Comparison of ENCODE assay signal across 9 cellular contexts in the genomic region with DNA sequence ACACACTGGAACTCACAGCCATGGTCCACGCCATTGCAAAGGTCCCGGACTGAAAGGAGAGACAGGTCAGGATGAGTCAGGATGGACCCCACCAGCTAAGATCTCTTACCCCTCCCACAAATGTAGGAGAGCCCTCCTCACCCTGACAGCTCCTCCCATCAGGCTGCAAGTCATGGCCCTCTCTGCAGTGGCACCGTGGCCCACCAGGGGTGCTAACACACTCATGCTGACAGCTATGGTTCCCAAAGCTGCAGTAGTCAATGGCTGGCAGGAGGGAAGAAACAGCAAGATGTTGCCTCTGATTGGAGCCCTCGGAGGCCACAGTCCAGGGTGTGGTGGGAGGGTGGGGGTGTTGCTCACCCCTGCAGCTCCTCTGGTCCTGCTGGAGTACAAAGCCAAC. TPM values are rescaled to one million over a fixed set of nuclear protein-coding genes. Genes with fewer than 3 reads are reported as not detected.
DNase-seq lines count a peak whose midpoint lies in the region; ATAC-seq and TF ChIP-seq lines count a peak whose summit lies in the region.
"Had no signal": no experiment of that assay in that cellular context is flagged by ENCODE, and none has a peak within 500 bp of the region (broad histone marks: within the 10 kb centered on the region; RNA-seq: fewer than 3 reads in every experiment).

No MANE protein-coding gene starts in this region.

- no peak overlapping the region for H3K56ac ChIP-seq in H9 (ENCODE audit: insufficient read length, low read depth, low read length)

- peaks cover 19% of the 10 kb centered on the region for H3K27me3 Mint-ChIP-seq in H9 (ENCODE audit: low read depth)

- no peak overlapping the region for H4K5ac ChIP-seq in H9 (ENCODE audit: insufficient read length, low read depth, low read length)

- no peaks in the 10 kb centered on the region for H3K4me1 ChIP-seq in DND-41 (ENCODE audit: insufficient read depth, low read length)
- no peaks in the 10 kb centered on the region for H3K4me1 ChIP-seq in H9 (ENCODE audit: insufficient read depth, low read length)
- no peaks in the 10 kb centered on the region for H3K4me1 ChIP-seq in gastroesophageal sphincter

- H2BK12ac ChIP-seq in H9 (ENCODE audit: insufficient read length, low read depth, low read length): no peak overlapping the region

- no peak for TF ChIP-seq EP300 in gastroesophageal sphincter (IDR thresholded peaks at IDR 0.05)

- peaks cover 5% of the 10 kb centered on the region for H3K23me2 ChIP-seq in H9 (ENCODE audit: insufficient read length, low read depth, low read length, poor library complexity, severe bottlenecking)

- H3K27ac Mint-ChIP-seq in H9: no peak overlapping the region

- no peaks in the 10 kb centered on the region for H3K79me1 ChIP-seq in H9 (ENCODE audit: insufficient read depth, low read depth, low read length, poor library complexity, severe bottlenecking)

- H3K4me2 ChIP-seq in DND-41 (ENCODE audit: insufficient read depth, low read length) (no peak overlapping the region), H9 (ENCODE audit: insufficient read depth, insufficient read length, low read length) (no peak overlapping the region)

- no peaks in the 10 kb centered on the region for H4K20me1 ChIP-seq in DND-41 (ENCODE audit: insufficient read depth, low read length)
- H4K20me1 ChIP-seq in H9 (ENCODE audit: control insufficient read depth, insufficient read depth, insufficient read length): no peaks in the 10 kb centered on the region

- no peak overlapping the region for H3K4me3 Mint-ChIP-seq in H9

- no peaks in the 10 kb centered on the region for H3K36me3 Mint-ChIP-seq in H9 (ENCODE audit: insufficient read depth in 1 of 3, low read depth in 3 of 3)

- H3T11ph ChIP-seq in H9 (ENCODE audit: low read length): no peak overlapping the region

- no peak overlapping the region for H2AK5ac ChIP-seq in H9 (ENCODE audit: insufficient read length, low read length)

- no peak overlapping the region for H3K18ac ChIP-seq in H9 (ENCODE audit: insufficient read length, low read depth, low read length)

- no peak overlapping the region for H3K4me3 ChIP-seq in DND-41 (ENCODE audit: low read depth in 1 of 2, low read length in 2 of 2)
- no peak overlapping the region for H3K4me3 ChIP-seq in fibroblast of mammary gland (ENCODE audit: control insufficient read depth, low read depth, low read length)
- H3K4me3 ChIP-seq in gastroesophageal sphincter: no peak overlapping the region

- H3K79me2 ChIP-seq in DND-41 (ENCODE audit: insufficient read depth, low read length): no peaks in the 10 kb centered on the region
- no peaks in the 10 kb centered on the region for H3K79me2 ChIP-seq in H9 (ENCODE audit: insufficient read depth, low read length)

- DNase-seq in DND-41: peak; percentile 62
- peak; percentile 90 for DNase-seq in H9
- DNase-seq in SK-MEL-5 (ENCODE audit: low read depth, low spot score): peak; percentile 90
- DNase-seq in fibroblast of mammary gland (ENCODE audit: low read depth): peak; percentile 26
- no peak for DNase-seq in SHP77 treated with DMSO at 0.1 percent for 48 hours (lab: John Stamatoyannopoulos, UW)

- H3K4me1 Mint-ChIP-seq in H9: peaks cover 8 to 13% of the 10 kb centered on the region in 2 experiments; a peak in 3 of 4 replicates

- H3K4ac ChIP-seq in H9 (ENCODE audit: low read depth, low read length): no peak overlapping the region

- no peak overlapping the region for H2BK120ac ChIP-seq in H9 (ENCODE audit: low read depth, low read length, poor library complexity, severe bottlenecking)

- H3K36me3 ChIP-seq in DND-41 (ENCODE audit: insufficient read depth, low read length) (no peaks in the 10 kb centered on the region), gastroesophageal sphincter (no peaks in the 10 kb centered on the region)

- no peak overlapping the region for H3K23ac ChIP-seq in H9 (ENCODE audit: insufficient read length, low read depth, low read length)

- in situ Hi-C loops in SK-MEL-5 (cut with HindIII; ENCODE audit: low pct_unique_long_range_greater_than_20kb, low sequenced_read_pairs): loop anchor here (25.0 kb wide), 1 partner anchor 461 kb away; no protein-coding TSS in a partner anchor

- TF ChIP-seq POLR2A in gastroesophageal sphincter (IDR thresholded peaks at IDR 0.05): no peak

- ATAC-seq in DND-41 (ENCODE audit: insufficient read depth, low read depth) (peak; percentile 90), GM18873 (IDR thresholded peaks at IDR 0.05; ENCODE audit: low FRiP score, unreplicated experiment) (no peak), GM18909 (IDR thresholded peaks at IDR 0.05; ENCODE audit: poor library complexity, unreplicated experiment) (no peak), gastroesophageal sphincter (no peak)

- no peak overlapping the region for H3K14ac ChIP-seq in H9 (ENCODE audit: insufficient read depth, low read length)

- no peak overlapping the region for H4K91ac ChIP-seq in H9 (ENCODE audit: insufficient read length, low read depth, low read length)

- no peak overlapping the region for H2AFZ ChIP-seq in DND-41 (ENCODE audit: low read depth, low read length)
- no peak overlapping the region for H2AFZ ChIP-seq in H9 (ENCODE audit: low read length)

- H3K9ac ChIP-seq in DND-41 (ENCODE audit: low read depth, low read length): no peak overlapping the region
- no peak overlapping the region for H3K9ac ChIP-seq in H9 (ENCODE audit: extremely low read depth, insufficient read length, low read length)

- no peaks in the 10 kb centered on the region for H3K27me3 ChIP-seq in DND-41 (ENCODE audit: insufficient read depth, low read length, poor library complexity)
- no peaks in the 10 kb centered on the region for H3K27me3 ChIP-seq in H9 (ENCODE audit: insufficient read depth, low read length)
- H3K27me3 ChIP-seq in gastroesophageal sphincter: peaks cover 85% of the 10 kb centered on the region

- H2BK15ac ChIP-seq in H9 (ENCODE audit: low read depth, low read length): no peak overlapping the region

- H3K9me3 Mint-ChIP-seq in H9: peaks cover 3 to 6% of the 10 kb centered on the region in 2 experiments; a peak in 4 of 5 replicates

- H4K8ac ChIP-seq in H9 (replicated peaks; ENCODE audit: insufficient read length, low read depth, low read length): no peak overlapping the region

- TF ChIP-seq CTCF in DND-41 (IDR thresholded peaks at IDR 0.05; ENCODE audit: borderline replicate concordance, extremely low read depth, low read length, poor library complexity, severe bottlenecking) (peak; percentile 71), H9 (conservative IDR thresholded peaks at IDR 0.05) (peak; percentile 64), fibroblast of mammary gland (conservative IDR thresholded peaks at IDR 0.05; ENCODE audit: control insufficient read depth, insufficient read depth, low read depth, low read length) (peak; percentile 36), gastroesophageal sphincter (IDR thresholded peaks at IDR 0.05) (no peak)

- H2BK5ac ChIP-seq in H9 (ENCODE audit: insufficient read length, low read length): no peak overlapping the region

- H3K27ac ChIP-seq in DND-41 (ENCODE audit: low read length) (no peak overlapping the region), H9 (ENCODE audit: insufficient read length, low read depth, low read length) (no peak overlapping the region), gastroesophageal sphincter (no peak overlapping the region)

- no peak overlapping the region for H2BK20ac ChIP-seq in H9 (ENCODE audit: low read depth, low read length, poor library complexity, severe bottlenecking)

- H3K9me3 ChIP-seq in DND-41 (ENCODE audit: insufficient read depth, low read length, severe bottlenecking) (no peaks in the 10 kb centered on the region), H9 (ENCODE audit: control insufficient read depth, low read depth, low read length) (no peaks in the 10 kb centered on the region), gastroesophageal sphincter (no peaks in the 10 kb centered on the region)

- no CpG with 5 or more reads among the region's 4 CpGs for WGBS in H9 (ENCODE audit: extremely low coverage, insufficient read length, low lambda C conversion rate)
- WGBS in gastroesophageal sphincter (ENCODE audit: low coverage in 1 of 2), 2 donors: 0 to 14% methylated on average over 1 of the region's 4 CpGs

RNA-seq across cellular contexts. Expression of a gene that starts 5.7 kb away (rescaled TPM):
- total RNA-seq in H9 (2021): 0.28 TPM in 1 of 2 replicates, not detected in the other
- total RNA-seq in SK-MEL-5 (2014; rRNA removed; shearing (Covaris generic)): not detected in 2 replicates
- not detected in 2 replicates for polyA plus RNA-seq in SK-MEL-5 (2015; cell fraction: cytosol; rRNA removed)
- not detected in 2 replicates for polyA plus RNA-seq in SK-MEL-5 (2015; cell fraction: nucleus; rRNA removed)
- total RNA-seq in gastroesophageal sphincter: not detected
- total RNA-seq: temporal lobe had no signal

RNA-seq across cellular contexts. Expression of a gene that starts 7.1 kb away (rescaled TPM):
- total RNA-seq in H9 (2021): 0.11 TPM in 1 of 2 replicates, not detected in the other
- 0.42 and 0.59 TPM in 2 replicates for total RNA-seq in SK-MEL-5 (2014; rRNA removed; shearing (Covaris generic))
- polyA plus RNA-seq in SK-MEL-5 (2015; cell fraction: cytosol; rRNA removed): 1.5 and 3.5 TPM in 2 replicates
- polyA plus RNA-seq in SK-MEL-5 (2015; cell fraction: nucleus; rRNA removed): 5.7 and 8.8 TPM in 2 replicates
- total RNA-seq in gastroesophageal sphincter: not detected
- total RNA-seq: temporal lobe had no signal

RNA-seq across cellular contexts. Expression of a gene that starts 46.6 kb away (rescaled TPM):
- not detected in 2 replicates for total RNA-seq in H9 (2021)
- total RNA-seq in SK-MEL-5 (2014; rRNA removed; shearing (Covaris generic)): not detected in 2 replicates
- polyA plus RNA-seq in SK-MEL-5 (2015; cell fraction: cytosol; rRNA removed): not detected in 2 replicates
- polyA plus RNA-seq in SK-MEL-5 (2015; cell fraction: nucleus; rRNA removed): not detected in 2 replicates
- total RNA-seq in gastroesophageal sphincter: 100 to 1,000 TPM in 1 of 4 donors, 10 to 100 TPM in 3; 26.1 to 251 (median 56.5) TPM
- total RNA-seq: temporal lobe had no signal

RNA-seq across cellular contexts. Expression of a gene that starts 47.3 kb away (rescaled TPM):
- total RNA-seq in H9 (2021): 50.7 and 54.3 TPM in 2 replicates
- 16.1 and 17.5 TPM in 2 replicates for total RNA-seq in SK-MEL-5 (2014; rRNA removed; shearing (Covaris generic))
- 31.9 and 33.9 TPM in 2 replicates for polyA plus RNA-seq in SK-MEL-5 (2015; cell fraction: cytosol; rRNA removed)
- 7.1 and 10.8 TPM in 2 replicates for polyA plus RNA-seq in SK-MEL-5 (2015; cell fraction: nucleus; rRNA removed)
- 100 to 1,000 TPM in 1 of 4 donors, 10 to 100 TPM in 3; 75.1 to 182 (median 84.2) TPM for total RNA-seq in gastroesophageal sphincter

Comparison
In these comparisons a context has a peak if more than half of its experiments do, and no peak if none do; other contexts are left out.
1. CTCF ChIP-seq: peak in DND-41 (single experiment), H9 (single experiment) and fibroblast of mammary gland (single experiment); none in gastroesophageal sphincter (0 of 4).
2. RNA of a gene that starts 46.6 kb away (total RNA-seq): 26.1 to 251 TPM in gastroesophageal sphincter; not detected in H9 and not detected in SK-MEL-5; every median in the first group is over 10 times any median in the second.